In genomic region chr4:24473309-24473721, GRCh38 we compare ENCODE assay signal across 8 cellular contexts.
DNase-seq lines count a peak whose midpoint lies in the region; ATAC-seq and TF ChIP-seq lines count a peak whose summit lies in the region.

No MANE protein-coding gene starts in this region.

- peaks cover 19% of the 10 kb centered on the region for H3K36me3 Mint-ChIP-seq in central memory CD8-positive, alpha-beta T cell (ENCODE audit: insufficient read depth)

- peak overlapping the region; percentile 86 for H3K27ac Mint-ChIP-seq in central memory CD8-positive, alpha-beta T cell (ENCODE audit: low read depth)

- H3K27ac ChIP-seq in suprapubic skin = peak overlapping the region; percentile 48

- peaks cover 7% of the 10 kb centered on the region for H3K4me1 ChIP-seq in NT2/D1 (ENCODE audit: insufficient read depth, insufficient read length)
- H3K4me1 ChIP-seq in suprapubic skin = peaks cover 46% of the 10 kb centered on the region

- no peaks in the 10 kb centered on the region for H3K9me3 Mint-ChIP-seq in central memory CD8-positive, alpha-beta T cell

- no peak for TF ChIP-seq POLR2A in suprapubic skin (IDR thresholded peaks at IDR 0.05)

- H3K27me3 ChIP-seq in NT2/D1 (ENCODE audit: insufficient read depth, insufficient read length) (peaks cover 15% of the 10 kb centered on the region), suprapubic skin (peaks cover 43% of the 10 kb centered on the region)

- intact Hi-C loops in left colon (cut with DNase I, micrococcal nuclease) = no loop called here

- TF ChIP-seq CTCF in suprapubic skin (IDR thresholded peaks at IDR 0.05) = no peak

- peaks cover 46% of the 10 kb centered on the region for H3K4me1 Mint-ChIP-seq in central memory CD8-positive, alpha-beta T cell

- H3K36me3 ChIP-seq in NT2/D1 (ENCODE audit: insufficient read depth, insufficient read length, low read length) (no peaks in the 10 kb centered on the region), suprapubic skin (no peaks in the 10 kb centered on the region)

- DNase-seq in 8988T (peak; percentile 48), G401 (ENCODE audit: low spot score) (peak; percentile 84), NT2/D1 (ENCODE audit: low read depth, low spot score) (no peak), left colon (peak; percentile 23 to 28), suprapubic skin (ENCODE audit: low spot score in 2 of 2) (no peak)
- DNase-seq in central memory CD8-positive, alpha-beta T cell (ENCODE audit: low spot score in 2 of 2) = no peak
- DNase-seq in stimulated activated CD4-positive, alpha-beta T cell treated with anti-CD3 and anti-CD28 coated beads, Interleukin-2, amount 100 ng/mL, for 48 hours = no peak

- H3K4me3 ChIP-seq in NT2/D1 (ENCODE audit: insufficient read length, low read depth) = peak overlapping the region; percentile 73
- peak overlapping the region; percentile 64 for H3K4me3 ChIP-seq in suprapubic skin

- peaks cover 90% of the 10 kb centered on the region for H3K27me3 Mint-ChIP-seq in central memory CD8-positive, alpha-beta T cell

- no peaks in the 10 kb centered on the region for H3K9me3 ChIP-seq in NT2/D1 (ENCODE audit: insufficient read depth, low read length)
- no peaks in the 10 kb centered on the region for H3K9me3 ChIP-seq in suprapubic skin

- peak overlapping the region; percentile 87 for H3K4me3 Mint-ChIP-seq in central memory CD8-positive, alpha-beta T cell

- peak overlapping the region; percentile 50 for H3K9ac ChIP-seq in NT2/D1 (ENCODE audit: insufficient read length, low read depth)

- TF ChIP-seq EP300 in suprapubic skin (IDR thresholded peaks at IDR 0.05) = no peak

- no peak for ATAC-seq in central memory CD8-positive, alpha-beta T cell (replicated peaks; ENCODE audit: extremely low read depth, poor library complexity, severe bottlenecking)
- peak; percentile 48 for ATAC-seq in left colon
- ATAC-seq in GM21360 (IDR thresholded peaks at IDR 0.05; ENCODE audit: unreplicated experiment) = no peak

- 2% methylated on average over 13 of the region's 13 CpGs for WGBS in suprapubic skin

- in situ Hi-C loops in G401 (cut with HindIII; ENCODE audit: low sequenced_read_pairs) = no loop called here

Comparison
In these comparisons a context has a peak if more than half of its experiments do, and no peak if none do; other contexts are left out.
1. DNase-seq: peak in 8988T (single experiment), G401 (single experiment) and left colon (2 of 2); none in NT2/D1 (single experiment), central memory CD8-positive, alpha-beta T cell (0 of 2), suprapubic skin (0 of 2) and stimulated activated CD4-positive, alpha-beta T cell treated with anti-CD3 and anti-CD28 coated beads, Interleukin-2, amount 100 ng/mL, for 48 hours (0 of 2).